Comparison of ENCODE assay signal across 1 cellular context in the genomic region with DNA sequence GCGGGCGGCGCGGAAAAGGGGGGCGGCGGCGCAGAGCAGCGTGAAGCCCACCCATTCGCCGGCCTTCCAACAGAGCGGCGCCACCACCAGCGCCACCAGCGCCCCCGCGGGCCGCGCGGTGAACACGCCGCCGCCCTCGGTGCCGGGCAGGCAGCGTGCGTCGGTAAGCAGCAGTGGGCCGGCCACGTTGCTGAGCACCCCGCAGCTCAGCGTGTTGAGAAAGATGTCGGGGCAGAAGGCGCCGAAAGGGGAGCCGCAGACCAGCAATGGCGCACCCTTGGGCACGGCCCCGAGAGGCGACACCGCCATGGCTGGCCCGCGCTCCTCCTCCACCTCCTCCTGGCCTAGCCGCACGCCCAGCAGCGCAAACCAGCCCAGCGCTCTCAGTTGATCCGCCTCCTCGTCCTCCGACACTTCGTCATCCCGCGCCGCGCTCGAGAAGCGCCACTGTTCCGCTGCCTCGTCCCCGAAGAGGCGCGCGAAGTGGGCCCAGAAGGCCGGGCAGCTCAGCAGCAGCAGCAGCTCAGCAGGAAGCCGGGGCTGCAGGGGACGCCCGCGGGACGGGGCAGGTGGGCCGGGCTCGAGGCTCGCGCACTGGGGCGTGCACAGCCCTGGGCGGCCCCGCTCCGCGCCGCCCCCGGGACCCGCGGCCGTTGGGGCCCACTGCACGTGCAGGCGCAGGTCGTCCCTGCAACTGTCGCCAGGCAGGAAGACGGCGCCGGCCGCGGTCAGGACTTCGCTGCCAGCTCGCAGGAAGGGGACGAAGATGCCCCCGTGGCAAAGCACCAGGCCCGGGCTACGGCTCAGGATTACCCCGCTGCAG.
TF ChIP-seq lines count a peak whose summit lies in the region.

No MANE protein-coding gene starts in this region.

TF ChIP-seq in A549, 52 proteins besides CTCF, POLR2A, EP300 and RAD21:
- TF ChIP-seq, protein P1, sequence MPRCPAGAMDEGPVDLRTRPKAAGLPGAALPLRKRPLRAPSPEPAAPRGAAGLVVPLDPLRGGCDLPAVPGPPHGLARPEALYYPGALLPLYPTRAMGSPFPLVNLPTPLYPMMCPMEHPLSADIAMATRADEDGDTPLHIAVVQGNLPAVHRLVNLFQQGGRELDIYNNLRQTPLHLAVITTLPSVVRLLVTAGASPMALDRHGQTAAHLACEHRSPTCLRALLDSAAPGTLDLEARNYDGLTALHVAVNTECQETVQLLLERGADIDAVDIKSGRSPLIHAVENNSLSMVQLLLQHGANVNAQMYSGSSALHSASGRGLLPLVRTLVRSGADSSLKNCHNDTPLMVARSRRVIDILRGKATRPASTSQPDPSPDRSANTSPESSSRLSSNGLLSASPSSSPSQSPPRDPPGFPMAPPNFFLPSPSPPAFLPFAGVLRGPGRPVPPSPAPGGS (IDR thresholded peaks at IDR 0.05): 0 out of 3 replicates have a peak, but pooled peaks have one; percentile 19
- TF ChIP-seq PHF8 (IDR thresholded peaks at IDR 0.05; ENCODE audit: borderline replicate concordance, low read depth): peak; percentile 61
- TF ChIP-seq FOSL2 (IDR thresholded peaks at IDR 0.05): no peak
- no peak; the same call in 1 of the 2 replicates for TF ChIP-seq FOSL2 (CRISPR knock-in tag; IDR thresholded peaks at IDR 0.05)
- TF ChIP-seq, protein P2, sequence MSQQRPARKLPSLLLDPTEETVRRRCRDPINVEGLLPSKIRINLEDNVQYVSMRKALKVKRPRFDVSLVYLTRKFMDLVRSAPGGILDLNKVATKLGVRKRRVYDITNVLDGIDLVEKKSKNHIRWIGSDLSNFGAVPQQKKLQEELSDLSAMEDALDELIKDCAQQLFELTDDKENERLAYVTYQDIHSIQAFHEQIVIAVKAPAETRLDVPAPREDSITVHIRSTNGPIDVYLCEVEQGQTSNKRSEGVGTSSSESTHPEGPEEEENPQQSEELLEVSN (IDR thresholded peaks at IDR 0.05; ENCODE audit: borderline replicate concordance, low read depth): peak; percentile 79; the same call in 1 of the 2 replicates
- TF ChIP-seq, protein P3, sequence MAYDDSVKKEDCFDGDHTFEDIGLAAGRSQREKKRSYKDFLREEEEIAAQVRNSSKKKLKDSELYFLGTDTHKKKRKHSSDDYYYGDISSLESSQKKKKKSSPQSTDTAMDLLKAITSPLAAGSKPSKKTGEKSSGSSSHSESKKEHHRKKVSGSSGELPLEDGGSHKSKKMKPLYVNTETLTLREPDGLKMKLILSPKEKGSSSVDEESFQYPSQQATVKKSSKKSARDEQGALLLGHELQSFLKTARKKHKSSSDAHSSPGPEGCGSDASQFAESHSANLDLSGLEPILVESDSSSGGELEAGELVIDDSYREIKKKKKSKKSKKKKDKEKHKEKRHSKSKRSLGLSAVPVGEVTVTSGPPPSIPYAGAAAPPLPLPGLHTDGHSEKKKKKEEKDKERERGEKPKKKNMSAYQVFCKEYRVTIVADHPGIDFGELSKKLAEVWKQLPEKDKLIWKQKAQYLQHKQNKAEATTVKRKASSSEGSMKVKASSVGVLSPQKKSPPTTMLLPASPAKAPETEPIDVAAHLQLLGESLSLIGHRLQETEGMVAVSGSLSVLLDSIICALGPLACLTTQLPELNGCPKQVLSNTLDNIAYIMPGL (CRISPR knock-in tag; IDR thresholded peaks at IDR 0.05; ENCODE audit: borderline replicate concordance): peak; percentile 89
- no peak for TF ChIP-seq RCOR1 (IDR thresholded peaks at IDR 0.05; ENCODE audit: low read depth, low read length)
- TF ChIP-seq, protein P4, sequence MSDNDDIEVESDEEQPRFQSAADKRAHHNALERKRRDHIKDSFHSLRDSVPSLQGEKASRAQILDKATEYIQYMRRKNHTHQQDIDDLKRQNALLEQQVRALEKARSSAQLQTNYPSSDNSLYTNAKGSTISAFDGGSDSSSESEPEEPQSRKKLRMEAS (IDR thresholded peaks at IDR 0.05): peak; percentile 84
- TF ChIP-seq JUN (IDR thresholded peaks at IDR 0.05): peak in 1 of 2 experiments; percentile 45; a peak in 1 of 5 replicates
- TF ChIP-seq TFCP2L1 (CRISPR knock-in tag; IDR thresholded peaks at IDR 0.05): 0 out of 2 replicates have a peak, but pooled peaks have one; percentile 34
- peak; percentile 93 for TF ChIP-seq MYC (IDR thresholded peaks at IDR 0.05; ENCODE audit: borderline replicate concordance, low read length)
